27 cellular contexts compared by ENCODE assay signal in the genomic region with DNA sequence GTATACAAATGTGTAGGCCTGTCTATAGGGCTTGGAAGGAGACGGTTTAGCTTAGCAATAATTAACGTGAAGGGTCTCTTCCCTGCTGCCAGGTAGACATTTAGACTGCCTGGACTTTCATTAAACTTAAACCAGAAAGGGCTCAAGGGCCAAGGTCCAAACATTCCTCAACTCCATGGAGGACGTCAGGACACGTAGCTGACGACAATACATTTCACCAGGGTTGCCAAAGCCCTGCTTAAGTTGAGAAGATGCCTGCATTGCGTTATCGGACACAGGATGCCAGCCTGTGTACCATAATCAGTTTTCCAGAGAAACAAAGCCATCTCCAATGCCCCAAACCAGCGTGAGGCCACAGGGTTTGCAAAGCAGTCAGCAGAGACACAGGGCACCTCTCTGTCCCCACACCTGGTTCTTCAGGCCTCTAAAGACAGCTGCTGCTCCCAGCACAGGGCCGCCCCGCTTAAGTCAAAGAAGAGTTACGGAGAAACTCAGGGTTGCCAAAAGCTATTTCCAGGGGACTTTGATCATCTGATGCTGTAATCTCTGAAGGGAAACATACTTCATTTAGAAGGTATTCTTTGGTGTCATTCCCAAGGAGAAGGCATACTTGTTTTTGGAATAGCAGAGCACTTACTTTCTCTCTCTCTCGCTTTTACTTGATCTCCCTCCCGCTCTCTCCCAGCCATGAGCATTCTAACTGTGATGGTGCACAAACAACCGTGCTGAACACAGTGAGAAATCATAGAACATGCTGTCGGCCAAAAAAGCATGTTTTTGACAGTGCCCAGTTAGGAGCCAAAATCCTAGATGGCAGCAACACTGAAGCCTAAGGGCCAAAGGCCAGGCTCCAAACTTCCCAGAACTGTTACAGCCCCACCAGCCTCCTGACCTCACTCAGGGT. TPM values are rescaled to one million over a fixed set of nuclear protein-coding genes. Genes with fewer than 3 reads are reported as not detected.
DNase-seq lines count a peak whose midpoint lies in the region; ATAC-seq and TF ChIP-seq lines count a peak whose summit lies in the region.
"Had no signal": no experiment of that assay in that cellular context is flagged by ENCODE, and none has a peak within 500 bp of the region (broad histone marks: within the 10 kb centered on the region; RNA-seq: fewer than 3 reads in every experiment).

No MANE protein-coding gene starts in this region.

- in situ Hi-C loops in KBM-7 (cut with MboI; ENCODE audit: low pct_unique_long_range_greater_than_20kb, low sequenced_read_pairs), result loop anchor here (25.0 kb wide), 1 partner anchor 493 kb away; the partner anchor contains the start of gene OSR1

- POLR2A ChIA-PET in A673 (lab: Charles Lee; ENCODE audit: low non-redundant PET), result no interaction called here

- no peak for DNase-seq in left ventricle myocardium superior
- DNase-seq in left ventricle myocardium inferior, result no peak
- peak; percentile 22 for DNase-seq in renal cortical epithelial cell (ENCODE audit: low read depth)
- no peak for DNase-seq in A673 (ENCODE audit: low spot score)
- no peak for DNase-seq in effector CD8-positive, alpha-beta T cell (lab: John Stamatoyannopoulos, UW)
- no peak for DNase-seq in KBM-7
- DNase-seq: activated CD4-positive, CD25-positive, alpha-beta regulatory T cell; activated gamma-delta T cell; activated naive CD8-positive, alpha-beta T cell treated with anti-CD3 and anti-CD28 coated beads for 36 hours; activated T-cell treated with anti-CD3 and anti-CD28 coated beads, Interleukin-2, amount 50 U/mL, for 4 hours; anterior cingulate cortex; Calu3; central memory CD4-positive, alpha-beta T cell; DMS79; endodermal cell; GM23248; hypothalamus; Kasumi-1; left colon; natural killer cell; NCI-H146; OCI-M1; stimulated activated CD4-positive, alpha-beta T cell treated with anti-CD3 and anti-CD28 coated beads, Interleukin-1b, Interleukin-23, amount 100 ng/mL, for 48 hours; stimulated activated naive CD4-positive, alpha-beta T cell treated with Interleukin-2 at 50 U/mL for 16 hours had no signal

- ATAC-seq in left ventricle myocardium superior (peak; percentile 25), HG02870 (IDR thresholded peaks at IDR 0.05; ENCODE audit: unreplicated experiment) (no peak)
- ATAC-seq: activated T-cell treated with anti-CD3 and anti-CD28 coated beads, Interleukin-2, amount 50 U/mL, for 4 hours; left colon; natural killer cell had no signal

- H3K27ac ChIP-seq in left ventricle myocardium inferior (replicated peaks) (no peak overlapping the region), liver (ENCODE audit: low read depth in 1 of 2, low read length in 2 of 2) (no peak overlapping the region), A673 (ENCODE audit: low read depth, low read length, poor library complexity, severe bottlenecking) (no peak overlapping the region)
- H3K27ac ChIP-seq: GM23248, SK-N-MC had no signal

- no peak for TF ChIP-seq RAD21 in liver (IDR thresholded peaks at IDR 0.05)

- no peak for TF ChIP-seq CTCF in left ventricle myocardium inferior (IDR thresholded peaks at IDR 0.05; ENCODE audit: borderline replicate concordance)
- TF ChIP-seq CTCF in liver (IDR thresholded peaks at IDR 0.05; ENCODE audit: low read depth, low read length, missing input control), result no peak
- TF ChIP-seq CTCF in A673 (conservative IDR thresholded peaks at IDR 0.05; ENCODE audit: low read depth, low read length), result no peak

- H3K36me3 ChIP-seq in left ventricle myocardium inferior (no peaks in the 10 kb centered on the region), liver (ENCODE audit: control insufficient read depth in 4 of 4, insufficient read depth in 3 of 4, low read depth in 1 of 4, low read length in 3 of 4) (no peaks in the 10 kb centered on the region), A673 (ENCODE audit: insufficient read depth, low read length, poor library complexity, severe bottlenecking) (no peaks in the 10 kb centered on the region)

- CTCF ChIA-PET in A673 (lab: Charles Lee), result no interaction called here

- H3K4me3 ChIP-seq in left ventricle myocardium inferior (no peak overlapping the region), liver (ENCODE audit: low read depth in 1 of 3, low read length in 3 of 3) (no peak overlapping the region), A673 (ENCODE audit: low read depth, low read length, poor library complexity, severe bottlenecking) (no peak overlapping the region)
- H3K4me3 ChIP-seq: GM23248, SK-N-MC had no signal

- no peaks in the 10 kb centered on the region for H3K9me3 ChIP-seq in left ventricle myocardium inferior (replicated peaks)
- no peaks in the 10 kb centered on the region for H3K9me3 ChIP-seq in liver (ENCODE audit: control insufficient read depth in 4 of 4, low read length in 3 of 4)
- no peaks in the 10 kb centered on the region for H3K9me3 ChIP-seq in A673 (ENCODE audit: low read depth, low read length, poor library complexity, severe bottlenecking)

- H3K27me3 ChIP-seq in left ventricle myocardium inferior (ENCODE audit: low read depth), result no peaks in the 10 kb centered on the region
- no peaks in the 10 kb centered on the region for H3K27me3 ChIP-seq in liver (ENCODE audit: control insufficient read depth in 4 of 4, insufficient read depth in 4 of 4, low read length in 3 of 4)
- no peaks in the 10 kb centered on the region for H3K27me3 ChIP-seq in A673 (replicated peaks; ENCODE audit: insufficient read depth, low read depth, low read length, poor library complexity)

- intact Hi-C loops in left ventricle myocardium superior (cut with micrococcal nuclease) (no loop called here), left ventricle myocardium inferior (cut with micrococcal nuclease) (no loop called here), A673 (cut with micrococcal nuclease; ENCODE audit: unreplicated experiment) (no loop called here)

- H3K4me1 ChIP-seq in left ventricle myocardium inferior (peaks cover 9% of the 10 kb centered on the region), liver (ENCODE audit: control insufficient read depth in 4 of 4, insufficient read depth in 4 of 4, low read length in 3 of 4) (peaks cover 0 to 19% (median 6%) of the 10 kb centered on the region in 4 donors), A673 (ENCODE audit: insufficient read depth, low read length, poor library complexity, severe bottlenecking) (no peaks in the 10 kb centered on the region)

- H3K9ac ChIP-seq in liver (ENCODE audit: low read depth in 1 of 2, low read length in 2 of 2), result no peak overlapping the region
- H3K9ac ChIP-seq: GM23248 had no signal

- WGBS in liver, result 54% methylated on average over 15 of the region's 15 CpGs

- no TSS peak for BruUV-seq in A673 (replicated peaks; lab: Mats Ljungman, UMichigan)

TF ChIP-seq in liver, 16 proteins besides CTCF, POLR2A, EP300 and RAD21:
- TF ChIP-seq GABPA (IDR thresholded peaks at IDR 0.05 in 1 of 2, conservative IDR thresholded peaks at IDR 0.05 in 1 of 2) (no peak), ATF3 (IDR thresholded peaks at IDR 0.05) (no peak), HNF4A (conservative IDR thresholded peaks at IDR 0.05) (peak; percentile 55 to 56), SP1 (IDR thresholded peaks at IDR 0.05) (no peak), RXRA (IDR thresholded peaks at IDR 0.05) (no peak), HNF4G (IDR thresholded peaks at IDR 0.05) (no peak), EGR1 (IDR thresholded peaks at IDR 0.05; ENCODE audit: low read depth in 2 of 2) (no peak)

RNA-seq across cellular contexts. Expression of gene TTC32, which starts 46.0 kb away (rescaled TPM):
- total RNA-seq in left ventricle myocardium superior (4.0 TPM), left ventricle myocardium inferior (4.9 TPM), liver (10 to 100 TPM in 1 of 2 donors, 1 to 10 TPM in 1; 9.7 to 12.0 TPM), renal cortical epithelial cell (5.2 and 19.1 TPM in 2 replicates), A673 (2021) (11.5 and 16.1 TPM in 2 replicates)
- polyA plus RNA-seq in liver, result 10 to 100 TPM in 1 of 2 donors, 1 to 10 TPM in 1; 4.1 to 11.4 TPM
